ENCODE assay signal across 8 cellular contexts in genomic region chr13:95918860-95919259, GRCh38.
"Had no signal": no experiment of that assay in that cellular context is flagged by ENCODE, and none has a peak within 500 bp of the region (broad histone marks: within the 10 kb centered on the region; RNA-seq: fewer than 3 reads in every experiment).

No MANE protein-coding gene starts in this region.

- ATAC-seq: GM12878 had no signal

- H3K4me3 ChIP-seq: GM12878 had no signal

- FAIRE-seq: G401.6, GM12878, GM12891, GM12892, GM18507, GM19239 had no signal

- DNase-seq: GDM1, GF-D8 had no signal
